ENCODE assay signal across 13 cellular contexts in genomic region chr10:97780991-97781540, GRCh38. TPM values are rescaled to one million over a fixed set of nuclear protein-coding genes. Genes with fewer than 3 reads are reported as not detected.
DNase-seq lines count a peak whose midpoint lies in the region; ATAC-seq and TF ChIP-seq lines count a peak whose summit lies in the region.
"Had no signal": no experiment of that assay in that cellular context is flagged by ENCODE, and none has a peak within 500 bp of the region (broad histone marks: within the 10 kb centered on the region; RNA-seq: fewer than 3 reads in every experiment).

No MANE protein-coding gene starts in this region.

- H3K4me1 ChIP-seq in right cardiac atrium (ENCODE audit: control insufficient read depth, insufficient read depth, low read length): peaks cover 10% of the 10 kb centered on the region

- intact Hi-C loops in right cardiac atrium (cut with DNase I): no loop called here

- H3K4me3 ChIP-seq in right cardiac atrium (ENCODE audit: low read length): no peak overlapping the region

- H3K4me3 Mint-ChIP-seq in activated CD4-positive, alpha-beta T cell treated with anti-CD3 and anti-CD28 coated beads, Interleukin-2, amount 10 ng/mL, durations not matched to agents 7 days and 5 days: no peak overlapping the region
- no peak overlapping the region for H3K4me3 Mint-ChIP-seq in WTC11
- H3K4me3 Mint-ChIP-seq: T-helper 1 cell treated with Interleukin-12 subunit alpha and Interleukin-12 subunit beta and Interleukin-4 antibody, amounts not matched to agents 30 μg/mL and 1 μg/mL, for 36 hours had no signal

- no peaks in the 10 kb centered on the region for H3K36me3 Mint-ChIP-seq in activated CD4-positive, alpha-beta T cell treated with anti-CD3 and anti-CD28 coated beads, Interleukin-2, amount 10 ng/mL, durations not matched to agents 7 days and 5 days (ENCODE audit: low read depth)
- no peaks in the 10 kb centered on the region for H3K36me3 Mint-ChIP-seq in WTC11

- peak overlapping the region; percentile 68 for H3K27ac ChIP-seq in right cardiac atrium (ENCODE audit: low read length)

- H3K27me3 Mint-ChIP-seq in activated CD4-positive, alpha-beta T cell treated with anti-CD3 and anti-CD28 coated beads, Interleukin-2, amount 10 ng/mL, durations not matched to agents 7 days and 5 days: peaks cover 2% of the 10 kb centered on the region
- H3K27me3 Mint-ChIP-seq in WTC11 (ENCODE audit: low read depth): no peaks in the 10 kb centered on the region

- no peak for DNase-seq in activated CD4-positive, alpha-beta T cell treated with anti-CD3 and anti-CD28 coated beads, Interleukin-2, amount 10 ng/mL, durations not matched to agents 7 days and 5 days
- no peak for DNase-seq in activated CD4-positive, alpha-beta T cell treated with anti-CD3 and anti-CD28 coated beads, Interleukin-2, amount 50 U/mL, for 48 hours
- DNase-seq in WTC11 (ENCODE audit: low spot score) (no peak), right cardiac atrium (peak; percentile 43 to 75 (median 72)), HPDE6-E6E7 (ENCODE audit: extremely low spot score) (no peak), GM10266 (ENCODE audit: extremely low spot score) (no peak)
- no peak for DNase-seq in stimulated activated naive CD8-positive, alpha-beta T cell treated with anti-CD3 and anti-CD28 coated beads, Interleukin-15, Interleukin-2, amounts not matched to agents 100 U/mL and 50 U/mL, for 24 hours
- DNase-seq: activated T-cell treated with anti-CD3 and anti-CD28 coated beads for 4 hours, MM.1S, NCI-H774 had no signal

- TF ChIP-seq CTCF in WTC11 (IDR thresholded peaks at IDR 0.05) (no peak), GM10266 (IDR thresholded peaks at IDR 0.05; ENCODE audit: control insufficient read depth, insufficient read depth, low read depth, missing control alignments) (no peak)

- H3K27ac Mint-ChIP-seq in activated CD4-positive, alpha-beta T cell treated with anti-CD3 and anti-CD28 coated beads, Interleukin-2, amount 10 ng/mL, durations not matched to agents 7 days and 5 days: peak overlapping the region; percentile 90
- H3K27ac Mint-ChIP-seq in WTC11: 0 out of 2 replicates have a peak overlapping the region, but pooled peaks have one; percentile 11
- H3K27ac Mint-ChIP-seq: T-helper 1 cell treated with Interleukin-12 subunit alpha and Interleukin-12 subunit beta and Interleukin-4 antibody, amounts not matched to agents 30 μg/mL and 1 μg/mL, for 36 hours had no signal

- no peaks in the 10 kb centered on the region for H3K9me3 ChIP-seq in right cardiac atrium (ENCODE audit: control insufficient read depth, low read length)

- H3K4me1 Mint-ChIP-seq in activated CD4-positive, alpha-beta T cell treated with anti-CD3 and anti-CD28 coated beads, Interleukin-2, amount 10 ng/mL, durations not matched to agents 7 days and 5 days: peaks cover 26% of the 10 kb centered on the region
- peaks cover 22% of the 10 kb centered on the region for H3K4me1 Mint-ChIP-seq in WTC11

- no peaks in the 10 kb centered on the region for H3K27me3 ChIP-seq in right cardiac atrium (ENCODE audit: control insufficient read depth, insufficient read depth)

- 22% methylated on average over 6 of the region's 6 CpGs for WGBS in right cardiac atrium

- ATAC-seq in WTC11 (no peak), right cardiac atrium (peak; percentile 55 to 67), GM21723 (IDR thresholded peaks at IDR 0.05; ENCODE audit: unreplicated experiment) (no peak)
- peak; percentile 9 for ATAC-seq in stimulated activated naive CD8-positive, alpha-beta T cell treated with anti-CD3 and anti-CD28 coated beads, Interleukin-15, Interleukin-2, amounts not matched to agents 100 U/mL and 50 U/mL, for 24 hours

- CTCF ChIA-PET in activated CD4-positive, alpha-beta T cell treated with anti-CD3 and anti-CD28 coated beads, Interleukin-2, amount 10 ng/mL, durations not matched to agents 7 days and 5 days (lab: Charles Lee): interaction anchor here (0.6 kb wide), 1 partner anchor 59 kb away, joined by 3 read pairs; no protein-coding TSS in a partner anchor
- CTCF ChIA-PET in WTC11 (lab: Charles Lee): interaction anchor here (0.5 to 2.3 kb wide), 11 partner anchors 9 to 248 kb away, joined by 3 to 24 read pairs (median 4); partner anchors contain the start of genes AVPI1, GOLGA7B and SFRP5

- no peaks in the 10 kb centered on the region for H3K9me3 Mint-ChIP-seq in activated CD4-positive, alpha-beta T cell treated with anti-CD3 and anti-CD28 coated beads, Interleukin-2, amount 10 ng/mL, durations not matched to agents 7 days and 5 days
- H3K9me3 Mint-ChIP-seq in WTC11: no peaks in the 10 kb centered on the region
- H3K9me3 Mint-ChIP-seq: T-helper 1 cell treated with Interleukin-12 subunit alpha and Interleukin-12 subunit beta and Interleukin-4 antibody, amounts not matched to agents 30 μg/mL and 1 μg/mL, for 36 hours had no signal

- POLR2A ChIA-PET in activated CD4-positive, alpha-beta T cell treated with anti-CD3 and anti-CD28 coated beads, Interleukin-2, amount 10 ng/mL, durations not matched to agents 7 days and 5 days (lab: Charles Lee): interaction anchor here (0.6 kb wide), 1 partner anchor 16 kb away, joined by 3 read pairs; no protein-coding TSS in a partner anchor
- POLR2A ChIA-PET in WTC11 (lab: Charles Lee): interaction anchor here (0.6 kb wide), 1 partner anchor 37 kb away, joined by 3 read pairs; no protein-coding TSS in a partner anchor

TF ChIP-seq in WTC11, 78 proteins besides CTCF, POLR2A, EP300 and RAD21:
- TF ChIP-seq ZNF532 (CRISPR knock-in tag; IDR thresholded peaks at IDR 0.05; ENCODE audit: borderline replicate concordance): no peak
TF ChIP-seq in WTC11: peak in this region for 0.

RNA-seq across cellular contexts. Expression of gene SFRP5, which starts 9.3 kb away (rescaled TPM):
- not detected for total RNA-seq in activated CD4-positive, alpha-beta T cell treated with anti-CD3 and anti-CD28 coated beads, Interleukin-2, amount 10 ng/mL, durations not matched to agents 7 days and 5 days
- 2.4 to 3.5 TPM (median 3.1 TPM) in 3 replicates for total RNA-seq in WTC11 (2021)
- 100 to 1,000 TPM; 110 to 191 (median 168) TPM for total RNA-seq in right cardiac atrium
- polyA plus RNA-seq in right cardiac atrium: 110 TPM
- polyA plus RNA-seq: AG04450 had no signal

RNA-seq across cellular contexts. Expression of gene ZFYVE27, which starts 44.1 kb away (rescaled TPM):
- 10 to 100 TPM; 23.9 to 31.9 TPM for total RNA-seq in activated CD4-positive, alpha-beta T cell treated with anti-CD3 and anti-CD28 coated beads, Interleukin-2, amount 10 ng/mL, durations not matched to agents 7 days and 5 days
- total RNA-seq in WTC11 (2021) (23.2 to 26.9 TPM (median 26.0 TPM) in 3 replicates), right cardiac atrium (10 to 100 TPM; 14.8 to 20.6 (median 17.7) TPM)
- polyA plus RNA-seq in right cardiac atrium: 16.0 TPM

Comparison
In these comparisons a context has a peak if more than half of its experiments do, and no peak if none do; other contexts are left out.
1. DNase-seq: peak in right cardiac atrium (3 of 3); none in activated CD4-positive, alpha-beta T cell treated with anti-CD3 and anti-CD28 coated beads, Interleukin-2, amount 10 ng/mL, durations not matched to agents 7 days and 5 days (single experiment), activated CD4-positive, alpha-beta T cell treated with anti-CD3 and anti-CD28 coated beads, Interleukin-2, amount 50 U/mL, for 48 hours (0 of 2), WTC11 (single experiment), stimulated activated naive CD8-positive, alpha-beta T cell treated with anti-CD3 and anti-CD28 coated beads, Interleukin-15, Interleukin-2, amounts not matched to agents 100 U/mL and 50 U/mL, for 24 hours (single experiment), HPDE6-E6E7 (single experiment) and GM10266 (single experiment).
2. ATAC-seq: peak in right cardiac atrium (2 of 2) and stimulated activated naive CD8-positive, alpha-beta T cell treated with anti-CD3 and anti-CD28 coated beads, Interleukin-15, Interleukin-2, amounts not matched to agents 100 U/mL and 50 U/mL, for 24 hours (single experiment); none in WTC11 (single experiment) and GM21723 (single experiment).
3. RNA of gene SFRP5, which starts 9.3 kb away (total RNA-seq): 110 to 191 TPM in right cardiac atrium; 2.4 to 3.5 TPM in WTC11 and not detected in activated CD4-positive, alpha-beta T cell treated with anti-CD3 and anti-CD28 coated beads, Interleukin-2, amount 10 ng/mL, durations not matched to agents 7 days and 5 days; every median in the first group is over 10 times any median in the second.